In genomic region chr3:147872568-147872967, GRCh38 we compare ENCODE assay signal across 16 cellular contexts.
A peak's percentile ranks its signal among the peaks of the same experiment; 100 is the strongest.
DNase-seq lines count a peak whose midpoint lies in the region; ATAC-seq and TF ChIP-seq lines count a peak whose summit lies in the region.
"Had no signal": no experiment of that assay in that cellular context is flagged by ENCODE, and none has a peak within 500 bp of the region (broad histone marks: within the 10 kb centered on the region; RNA-seq: fewer than 3 reads in every experiment).

No MANE protein-coding gene starts in this region.

- no peak overlapping the region for H2AFZ ChIP-seq in MM.1S (ENCODE audit: low read length)

- no peak overlapping the region for H3K4me2 ChIP-seq in MM.1S (ENCODE audit: low read depth, low read length)

- TF ChIP-seq CTCF in MM.1S (IDR thresholded peaks at IDR 0.05; ENCODE audit: low read length), result no peak

- H3K36me3 ChIP-seq in MM.1S (replicated peaks; ENCODE audit: insufficient read depth, low read length), result no peaks in the 10 kb centered on the region

- H3K27ac ChIP-seq in MM.1S (ENCODE audit: low read length), result peak overlapping the region; percentile 30; the same call in 1 of the 2 replicates

- no peaks in the 10 kb centered on the region for H3K9me2 ChIP-seq in MM.1S (replicated peaks; ENCODE audit: insufficient read depth, low read length)

- 0 out of 2 replicates have a peak, but pooled peaks cover 6% of the 10 kb centered on the region for H3K4me1 ChIP-seq in MM.1S (ENCODE audit: low read length)

- no peaks in the 10 kb centered on the region for H3K79me2 ChIP-seq in MM.1S (ENCODE audit: low read length)

- DNase-seq in MM.1S (peak; percentile 45), HCEC 1CT (no peak), Right ventricle myocardium inferior (ENCODE audit: missing footprints) (no peak), NCI-H146 (lab: John Stamatoyannopoulos, UW) (no peak), pons (ENCODE audit: low spot score) (no peak)
- DNase-seq: C1 segment of cervical spinal cord; Calu3; CD4-positive, alpha-beta T cell; DMS79 treated with DMSO at 0.1 percent for 48 hours; EL; IMR-90; Kasumi-1; KBM-7 had no signal

- H3K27me3 ChIP-seq in MM.1S (replicated peaks; ENCODE audit: insufficient read depth, low read length), result no peaks in the 10 kb centered on the region

- H3F3A ChIP-seq in MM.1S (ENCODE audit: insufficient read depth, low read length), result no peaks in the 10 kb centered on the region; the same call in 1 of the 2 replicates

- H3K9me3 ChIP-seq in MM.1S (replicated peaks; ENCODE audit: insufficient read depth, low read length), result no peaks in the 10 kb centered on the region

- intact Hi-C loops in Right ventricle myocardium inferior (cut with DNase I), result no loop called here

- ATAC-seq in GM18870 (IDR thresholded peaks at IDR 0.05; ENCODE audit: unreplicated experiment), result peak; percentile 54
- ATAC-seq in HG02642 (IDR thresholded peaks at IDR 0.05; ENCODE audit: poor library complexity, unreplicated experiment), result peak; percentile 54
- no peak for ATAC-seq in Right ventricle myocardium inferior
- ATAC-seq: HCT116 had no signal

- no peak overlapping the region for H3K4me3 ChIP-seq in MM.1S (ENCODE audit: low read length)

- H4K20me1 ChIP-seq in MM.1S (ENCODE audit: insufficient read depth, low read length), result no peaks in the 10 kb centered on the region

- H3K9ac ChIP-seq in MM.1S (ENCODE audit: low read length), result no peak overlapping the region
